In genomic region chr17:79609616-79610150, GRCh38 we compare ENCODE assay signal across 1 cellular context.
TF ChIP-seq lines count a peak whose summit lies in the region.

No MANE protein-coding gene starts in this region.

TF ChIP-seq in H1, 55 proteins besides CTCF, POLR2A, EP300 and RAD21:
- TF ChIP-seq ATF2 (IDR thresholded peaks at IDR 0.05; ENCODE audit: low read length), result no peak
- no peak for TF ChIP-seq PHF8 (conservative IDR thresholded peaks at IDR 0.05; ENCODE audit: low read depth, low read length)
- no peak for TF ChIP-seq TBP (IDR thresholded peaks at IDR 0.05; ENCODE audit: low read depth, low read length)
- peak; percentile 42 for TF ChIP-seq RNF2 (IDR thresholded peaks at IDR 0.05; ENCODE audit: borderline replicate concordance, low read depth, low read length, missing control alignments, poor library complexity, severe bottlenecking)
- TF ChIP-seq CHD7 (IDR thresholded peaks at IDR 0.05; ENCODE audit: insufficient replicate concordance, low read length), result no peak
- TF ChIP-seq MAX (IDR thresholded peaks at IDR 0.05), result no peak
- TF ChIP-seq ZNF274 (IDR thresholded peaks at IDR 0.05; ENCODE audit: borderline replicate concordance, extremely low read depth, low read length), result no peak
- no peak for TF ChIP-seq GTF2F1 (IDR thresholded peaks at IDR 0.05; ENCODE audit: borderline replicate concordance, low read depth, low read length)
- peak; percentile 81 for TF ChIP-seq EZH2 (IDR thresholded peaks at IDR 0.05; ENCODE audit: low read depth, low read length, severe bottlenecking)
- no peak for TF ChIP-seq BCL11A (IDR thresholded peaks at IDR 0.05; ENCODE audit: low read depth in 2 of 2, low read length in 2 of 2)
- TF ChIP-seq SIX5 (IDR thresholded peaks at IDR 0.05; ENCODE audit: low read depth, low read length), result no peak
- TF ChIP-seq POU5F1 (IDR thresholded peaks at IDR 0.05; ENCODE audit: low read depth, low read length), result no peak
- TF ChIP-seq EGR1 (IDR thresholded peaks at IDR 0.05; ENCODE audit: borderline replicate concordance, low read depth, low read length), result no peak
- TF ChIP-seq POLR2AphosphoS5 (IDR thresholded peaks at IDR 0.05; ENCODE audit: low read depth, low read length), result no peak
- peak; percentile 36 for TF ChIP-seq KDM4A (IDR thresholded peaks at IDR 0.05; ENCODE audit: low read depth, low read length, severe bottlenecking)
- no peak for TF ChIP-seq TAF1 (IDR thresholded peaks at IDR 0.05; ENCODE audit: low read depth, low read length)
- peak; percentile 71 for TF ChIP-seq SUZ12 (IDR thresholded peaks at IDR 0.05; ENCODE audit: low read length)
- TF ChIP-seq SIRT6 (IDR thresholded peaks at IDR 0.05; ENCODE audit: low read length), result no peak
- no peak for TF ChIP-seq TAF7 (optimal IDR thresholded peaks at IDR 0.05; ENCODE audit: borderline replicate concordance, low read depth, low read length)
- no peak for TF ChIP-seq SAP30 (IDR thresholded peaks at IDR 0.05; ENCODE audit: insufficient read depth, insufficient replicate concordance, low read length)
- TF ChIP-seq MAFK (IDR thresholded peaks at IDR 0.05; ENCODE audit: low read depth, low read length), result no peak
- no peak for TF ChIP-seq BACH1 (IDR thresholded peaks at IDR 0.05; ENCODE audit: low read length)
- TF ChIP-seq NRF1 (IDR thresholded peaks at IDR 0.05; ENCODE audit: low read depth, low read length), result no peak
TF ChIP-seq in H1: peak in this region for 4.
